ENCODE assay signal across 1 cellular context in the genomic region with DNA sequence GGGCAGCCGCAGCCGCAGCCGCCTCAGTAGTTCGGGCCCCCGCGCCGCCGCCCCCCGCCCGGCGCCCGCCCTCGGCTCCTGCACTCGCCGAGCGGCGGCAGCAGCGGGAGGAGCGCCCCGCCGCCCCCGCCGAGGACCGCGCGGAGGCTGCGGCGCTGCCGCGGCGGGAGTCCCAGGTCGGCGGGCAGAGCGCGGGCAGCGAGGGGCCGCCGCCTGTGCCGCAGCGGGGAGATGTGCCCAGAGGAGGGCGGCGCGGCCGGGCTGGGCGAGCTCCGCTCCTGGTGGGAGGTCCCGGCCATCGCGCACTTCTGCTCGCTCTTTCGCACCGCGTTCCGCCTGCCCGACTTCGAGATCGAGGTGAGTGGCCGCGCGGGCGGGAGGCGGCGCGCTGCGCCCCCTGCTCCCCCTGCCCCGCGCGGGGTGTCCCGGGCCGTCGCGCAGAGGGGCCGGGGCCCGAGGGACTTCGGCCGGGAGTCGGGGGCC.
TF ChIP-seq lines count a peak whose summit lies in the region.

No MANE protein-coding gene starts in this region.

TF ChIP-seq in H1, 55 proteins besides CTCF, POLR2A, EP300 and RAD21:
- TF ChIP-seq POLR2AphosphoS5 (IDR thresholded peaks at IDR 0.05; ENCODE audit: low read depth, low read length) (peak; percentile 33; the same call in 1 of the 2 replicates), TAF1 (IDR thresholded peaks at IDR 0.05; ENCODE audit: low read depth, low read length) (0 out of 2 replicates have a peak, but pooled peaks have one; percentile 33), KDM4A (IDR thresholded peaks at IDR 0.05; ENCODE audit: low read depth, low read length, severe bottlenecking) (peak; percentile 72), MAFK (IDR thresholded peaks at IDR 0.05; ENCODE audit: low read depth, low read length) (no peak)
TF ChIP-seq in H1: peak in this region for 3.
